13 cellular contexts compared by ENCODE assay signal in genomic region chr11:94152678-94153065, GRCh38. TPM values are rescaled to one million over a fixed set of nuclear protein-coding genes. Genes with fewer than 3 reads are reported as not detected.
DNase-seq lines count a peak whose midpoint lies in the region; ATAC-seq and TF ChIP-seq lines count a peak whose summit lies in the region.
"Had no signal": no experiment of that assay in that cellular context is flagged by ENCODE, and none has a peak within 500 bp of the region (broad histone marks: within the 10 kb centered on the region; RNA-seq: fewer than 3 reads in every experiment).

No MANE protein-coding gene starts in this region.

- H3K36me3 ChIP-seq in heart left ventricle (peaks cover 0 to 18% (median 9%) of the 10 kb centered on the region in 9 donors), mesodermal cell (ENCODE audit: control insufficient read depth, insufficient read depth, low read length) (peaks cover 15% of the 10 kb centered on the region)

- TF ChIP-seq POLR2A in heart left ventricle (IDR thresholded peaks at IDR 0.05): no peak

- peak overlapping the region; percentile 52 for H3K27ac Mint-ChIP-seq in activated naive CD8-positive, alpha-beta T cell

- H3K27me3 Mint-ChIP-seq in activated naive CD8-positive, alpha-beta T cell: no peaks in the 10 kb centered on the region
- H3K27me3 Mint-ChIP-seq: IgD-negative memory B cell had no signal

- no peak overlapping the region for H3K4me3 Mint-ChIP-seq in activated naive CD8-positive, alpha-beta T cell
- H3K4me3 Mint-ChIP-seq: T-helper 1 cell treated with Interleukin-12 subunit alpha and Interleukin-12 subunit beta and Interleukin-4 antibody, amounts not matched to agents 30 μg/mL and 1 μg/mL, for 36 hours had no signal

- 81 to 89% (median 87%) methylated on average over 6 of the region's 6 CpGs for WGBS in heart left ventricle, 4 donors
- WGBS in mesodermal cell (ENCODE audit: insufficient coverage in 2 of 2), 2 experiments: 86 to 90% methylated on average over 3 of the region's 6 CpGs

- H3K9me3 Mint-ChIP-seq in activated naive CD8-positive, alpha-beta T cell (ENCODE audit: low read depth): peaks cover 3% of the 10 kb centered on the region
- H3K9me3 Mint-ChIP-seq: IgD-negative memory B cell had no signal

- H3K27me3 ChIP-seq in heart left ventricle: no peaks in the 10 kb centered on the region

- DNase-seq in heart left ventricle (no peak), Right ventricle myocardium superior (no peak), ACHN (no peak), NCI-H1436 (lab: John Stamatoyannopoulos, UW) (no peak)
- DNase-seq: NCI-H1930; occipital lobe; stimulated activated CD4-positive, alpha-beta T cell treated with anti-CD3 and anti-CD28 coated beads, Interleukin-2, amount 100 ng/mL, for 48 hours had no signal

- ATAC-seq in heart left ventricle (no peak), Right ventricle myocardium superior (ENCODE audit: poor library complexity) (no peak), GM21515 (IDR thresholded peaks at IDR 0.05; ENCODE audit: unreplicated experiment) (no peak)

- peaks cover 12% of the 10 kb centered on the region for H3K36me3 Mint-ChIP-seq in activated naive CD8-positive, alpha-beta T cell

- H3K4me1 ChIP-seq in heart left ventricle: peaks cover 5 to 65% (median 36%) of the 10 kb centered on the region in 12 donors
- H3K4me1 ChIP-seq in mesodermal cell (ENCODE audit: control insufficient read depth, insufficient read depth, low read length, poor library complexity, severe bottlenecking): peaks cover 32% of the 10 kb centered on the region

- H3K9me3 ChIP-seq in heart left ventricle (no peaks in the 10 kb centered on the region), mesodermal cell (ENCODE audit: control insufficient read depth, low read length) (no peaks in the 10 kb centered on the region)

- H3K4me3 ChIP-seq in heart left ventricle: no peak overlapping the region
- no peak overlapping the region for H3K4me3 ChIP-seq in mesodermal cell (ENCODE audit: extremely low read depth, insufficient read depth, low read length, poor library complexity, severe bottlenecking)

- intact Hi-C loops in heart left ventricle (cut with DNase I): no loop called here
- intact Hi-C loops in Right ventricle myocardium superior (cut with DNase I): no loop called here

- H3K4me1 Mint-ChIP-seq in activated naive CD8-positive, alpha-beta T cell (ENCODE audit: low read depth): peaks cover 54% of the 10 kb centered on the region

- in situ Hi-C loops in ACHN (cut with HindIII; ENCODE audit: low pct_ligation_motif_present, low pct_unique_long_range_greater_than_20kb, low sequenced_read_pairs): no loop called here

- H3K27ac ChIP-seq in heart left ventricle (peak overlapping the region in 11 of 12 donors; percentile 42 to 82 (median 72)), mesodermal cell (ENCODE audit: low read depth, low read length, severe bottlenecking) (peak overlapping the region; percentile 83), temporal lobe (ENCODE audit: low read depth, low read length) (peak overlapping the region; percentile 23)

- TF ChIP-seq CTCF in heart left ventricle (IDR thresholded peaks at IDR 0.05): no peak

RNA-seq across cellular contexts. Expression of gene PANX1, which starts 24.0 kb away (rescaled TPM):
- total RNA-seq in heart left ventricle (10 to 100 TPM; 14.3 to 57.5 (median 24.6) TPM), Right ventricle myocardium superior (21.7 TPM), temporal lobe (149 TPM)
- polyA plus RNA-seq in heart left ventricle: 10 to 100 TPM in 1 of 2 donors, 1 to 10 TPM in 1; 5.8 to 17.9 TPM
- polyA plus RNA-seq in mesodermal cell (2013, experiment 1 of 2): 15.6 TPM
- polyA plus RNA-seq in mesodermal cell (2013, experiment 2 of 2): 15.9 TPM

Comparison
In these comparisons a context has a peak if more than half of its experiments do, and no peak if none do; other contexts are left out.
1. H3K27ac ChIP-seq: peak in every context shown above with its lines; median percentile 83 in mesodermal cell; 72 in heart left ventricle; 23 in temporal lobe.